28 cellular contexts compared by ENCODE assay signal in genomic region chr14:21238823-21239518, GRCh38. TPM values are rescaled to one million over a fixed set of nuclear protein-coding genes. Genes with fewer than 3 reads are reported as not detected.
DNase-seq lines count a peak whose midpoint lies in the region; ATAC-seq and TF ChIP-seq lines count a peak whose summit lies in the region.
"Had no signal": no experiment of that assay in that cellular context is flagged by ENCODE, and none has a peak within 500 bp of the region (broad histone marks: within the 10 kb centered on the region; RNA-seq: fewer than 3 reads in every experiment).

No MANE protein-coding gene starts in this region.

- no peak for ATAC-seq in activated T-cell treated with anti-CD3 and anti-CD28 coated beads, Interleukin-2, amount 50 U/mL, for 4 hours
- ATAC-seq in activated B cell treated with CpG ODN at 0.5 μM for 24 hours (ENCODE audit: low read depth) (no peak), SK-N-SH treated with all-trans-retinoic acid at 6 μM for 48 hours (no peak)

- no peaks in the 10 kb centered on the region for H3K27me3 Mint-ChIP-seq in activated T-cell treated with anti-CD3 and anti-CD28 coated beads, Interleukin-2, amount 50 U/mL, for 4 hours (ENCODE audit: low read depth)
- H3K27me3 Mint-ChIP-seq in CD8-positive, alpha-beta memory T cell: no peaks in the 10 kb centered on the region
- H3K27me3 Mint-ChIP-seq in activated B cell treated with CpG ODN at 0.5 μM for 24 hours (no peaks in the 10 kb centered on the region), neural crest cell (ENCODE audit: low read depth) (no peaks in the 10 kb centered on the region)

- peak overlapping the region; percentile 16 for H3K4me3 Mint-ChIP-seq in activated T-cell treated with anti-CD3 and anti-CD28 coated beads, Interleukin-2, amount 50 U/mL, for 4 hours
- peak overlapping the region in 2 of 7 donors; percentile 6 to 15 for H3K4me3 Mint-ChIP-seq in CD8-positive, alpha-beta memory T cell
- no peak overlapping the region for H3K4me3 Mint-ChIP-seq in activated B cell treated with CpG ODN at 0.5 μM for 24 hours
- no peak overlapping the region for H3K4me3 Mint-ChIP-seq in neural crest cell

- POLR2A ChIA-PET in CD8-positive, alpha-beta memory T cell (lab: Charles Lee): interaction anchor here (0.7 to 1.3 kb wide), 2 partner anchors 16 to 26 kb away, joined by 3 to 6 read pairs; no protein-coding TSS in a partner anchor
- POLR2A ChIA-PET in activated B cell treated with CpG ODN at 0.5 μM for 24 hours (lab: Charles Lee): interaction anchor here (0.6 to 0.7 kb wide), 3 partner anchors 27 to 175 kb away, joined by 3 read pairs; no protein-coding TSS in a partner anchor

- peaks cover 81% of the 10 kb centered on the region for H3K4me1 Mint-ChIP-seq in activated T-cell treated with anti-CD3 and anti-CD28 coated beads, Interleukin-2, amount 50 U/mL, for 4 hours (ENCODE audit: low read depth)
- H3K4me1 Mint-ChIP-seq in CD8-positive, alpha-beta memory T cell: peaks cover 78 to 96% (median 91%) of the 10 kb centered on the region in 3 donors
- H3K4me1 Mint-ChIP-seq in activated B cell treated with CpG ODN at 0.5 μM for 24 hours (peaks cover 62% of the 10 kb centered on the region), neural crest cell (peaks cover 29% of the 10 kb centered on the region)

- peaks cover 74% of the 10 kb centered on the region for H3K4me1 ChIP-seq in CD8-positive, alpha-beta memory T cell (ENCODE audit: insufficient read depth, low read length)

- H3K36me3 ChIP-seq in CD8-positive, alpha-beta memory T cell (ENCODE audit: insufficient read depth, low read length): peaks cover 21% of the 10 kb centered on the region
- H3K36me3 ChIP-seq: breast epithelium, uterus had no signal

- CTCF ChIA-PET in CD8-positive, alpha-beta memory T cell (lab: Charles Lee): interaction anchor here (0.8 kb wide), 1 partner anchor 15 kb away, joined by 4 read pairs; no protein-coding TSS in a partner anchor
- CTCF ChIA-PET in activated B cell treated with CpG ODN at 0.5 μM for 24 hours (lab: Charles Lee): interaction anchor here (1.4 kb wide), 1 partner anchor 18 kb away, joined by 3 read pairs; no protein-coding TSS in a partner anchor

- H3K36me3 Mint-ChIP-seq in activated T-cell treated with anti-CD3 and anti-CD28 coated beads, Interleukin-2, amount 50 U/mL, for 4 hours (ENCODE audit: insufficient read depth): peaks cover 38% of the 10 kb centered on the region
- H3K36me3 Mint-ChIP-seq in CD8-positive, alpha-beta memory T cell: peaks cover 0 to 82% (median 7%) of the 10 kb centered on the region in 3 donors
- H3K36me3 Mint-ChIP-seq in activated B cell treated with CpG ODN at 0.5 μM for 24 hours (ENCODE audit: low read depth) (peaks cover 77% of the 10 kb centered on the region), neural crest cell (ENCODE audit: low read depth) (peaks cover 12% of the 10 kb centered on the region)

- no peak for TF ChIP-seq CTCF in activated B cell treated with CpG ODN at 0.5 μM for 24 hours (IDR thresholded peaks at IDR 0.05)
- TF ChIP-seq CTCF in neural crest cell (conservative IDR thresholded peaks at IDR 0.05): no peak

- intact Hi-C loops in activated B cell treated with CpG ODN at 0.5 μM for 24 hours (cut with micrococcal nuclease): no loop called here

- no peak overlapping the region for H3K27ac ChIP-seq in CD8-positive, alpha-beta memory T cell (ENCODE audit: low read depth, low read length)
- H3K27ac ChIP-seq: breast epithelium, GM23248, Peyer's patch, uterus had no signal

- no peak overlapping the region for H3K4me3 ChIP-seq in CD8-positive, alpha-beta memory T cell (ENCODE audit: low read length)
- H3K4me3 ChIP-seq: breast epithelium, GM23248, lung, Peyer's patch, uterus had no signal

- no peaks in the 10 kb centered on the region for H3K9me3 Mint-ChIP-seq in activated T-cell treated with anti-CD3 and anti-CD28 coated beads, Interleukin-2, amount 50 U/mL, for 4 hours
- no peaks in the 10 kb centered on the region for H3K9me3 Mint-ChIP-seq in CD8-positive, alpha-beta memory T cell
- H3K9me3 Mint-ChIP-seq in activated B cell treated with CpG ODN at 0.5 μM for 24 hours (no peaks in the 10 kb centered on the region), neural crest cell (no peaks in the 10 kb centered on the region)

- no peaks in the 10 kb centered on the region for H3K27me3 ChIP-seq in CD8-positive, alpha-beta memory T cell (ENCODE audit: insufficient read depth, low read length, poor library complexity, severe bottlenecking)
- H3K27me3 ChIP-seq: breast epithelium, Peyer's patch, uterus had no signal

- DNase-seq in activated T-cell treated with anti-CD3 and anti-CD28 coated beads, Interleukin-2, amount 50 U/mL, for 4 hours: no peak
- no peak for DNase-seq in activated T-cell treated with anti-CD3 and anti-CD28 coated beads, Interleukin-2, amount 50 U/mL, for 48 hours
- no peak for DNase-seq in CD8-positive, alpha-beta memory T cell
- DNase-seq in activated B cell treated with CpG ODN at 0.5 μM for 24 hours: no peak
- DNase-seq in neural crest cell (ENCODE audit: low read depth, low spot score): no peak
- no peak for DNase-seq in stimulated activated CD4-positive, alpha-beta T cell treated with anti-CD3 and anti-CD28 coated beads, Interleukin-2, amount 100 ng/mL, for 24 hours
- no peak for DNase-seq in mucosa of gallbladder (ENCODE audit: low spot score)
- DNase-seq: activated CD8-positive, alpha-beta memory T cell treated with anti-CD3 and anti-CD28 coated beads, Interleukin-2, amount 50 U/mL, for 4 hours; amygdala; C1 segment of cervical spinal cord; effector CD4-positive, alpha-beta T cell; erythroblast; GM23248; head of caudate nucleus; Karpas-422; kidney glomerular epithelial cell; MV-4-11; NCI-H146; NCI-H510A treated with DMSO at 0.1 percent for 48 hours; nucleus accumbens; Peyer's patch; SIG-M5; uterus had no signal

- no peaks in the 10 kb centered on the region for H3K9me3 ChIP-seq in CD8-positive, alpha-beta memory T cell (ENCODE audit: low read length)
- H3K9me3 ChIP-seq: breast epithelium, Peyer's patch, uterus had no signal

- peak overlapping the region; percentile 23 to 92 (median 56) for H3K27ac Mint-ChIP-seq in CD8-positive, alpha-beta memory T cell
- H3K27ac Mint-ChIP-seq in activated B cell treated with CpG ODN at 0.5 μM for 24 hours: peak overlapping the region; percentile 16
- peak overlapping the region; percentile 57 for H3K27ac Mint-ChIP-seq in neural crest cell (ENCODE audit: unreplicated experiment)

TF ChIP-seq in SK-N-SH treated with all-trans-retinoic acid at 6 μM for 48 hours, 23 proteins besides CTCF, POLR2A, EP300 and RAD21 (continues in another document):
- no peak for TF ChIP-seq PPARA (CRISPR knock-in tag; IDR thresholded peaks at IDR 0.05; ENCODE audit: borderline replicate concordance)
- no peak for TF ChIP-seq ZNF8 (CRISPR knock-in tag; IDR thresholded peaks at IDR 0.05)
- no peak for TF ChIP-seq ZNF70 (CRISPR knock-in tag; IDR thresholded peaks at IDR 0.05)
- no peak for TF ChIP-seq ZFP3 (CRISPR knock-in tag; IDR thresholded peaks at IDR 0.05)
- TF ChIP-seq ISL1 (CRISPR knock-in tag; IDR thresholded peaks at IDR 0.05): no peak
- no peak for TF ChIP-seq ARNTL (CRISPR knock-in tag; IDR thresholded peaks at IDR 0.05; ENCODE audit: borderline replicate concordance, low read depth)
- no peak for TF ChIP-seq CSDC2 (CRISPR knock-in tag; IDR thresholded peaks at IDR 0.05)
- TF ChIP-seq, protein P1, sequence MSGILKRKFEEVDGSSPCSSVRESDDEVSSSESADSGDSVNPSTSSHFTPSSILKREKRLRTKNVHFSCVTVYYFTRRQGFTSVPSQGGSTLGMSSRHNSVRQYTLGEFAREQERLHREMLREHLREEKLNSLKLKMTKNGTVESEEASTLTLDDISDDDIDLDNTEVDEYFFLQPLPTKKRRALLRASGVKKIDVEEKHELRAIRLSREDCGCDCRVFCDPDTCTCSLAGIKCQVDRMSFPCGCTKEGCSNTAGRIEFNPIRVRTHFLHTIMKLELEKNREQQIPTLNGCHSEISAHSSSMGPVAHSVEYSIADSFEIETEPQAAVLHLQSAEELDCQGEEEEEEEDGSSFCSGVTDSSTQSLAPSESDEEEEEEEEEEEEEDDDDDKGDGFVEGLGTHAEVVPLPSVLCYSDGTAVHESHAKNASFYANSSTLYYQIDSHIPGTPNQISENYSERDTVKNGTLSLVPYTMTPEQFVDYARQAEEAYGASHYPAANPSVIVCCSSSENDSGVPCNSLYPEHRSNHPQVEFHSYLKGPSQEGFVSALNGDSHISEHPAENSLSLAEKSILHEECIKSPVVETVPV (CRISPR knock-in tag; IDR thresholded peaks at IDR 0.05): no peak
- TF ChIP-seq ZC3H10 (CRISPR knock-in tag; IDR thresholded peaks at IDR 0.05): no peak
- TF ChIP-seq ZNF565 (CRISPR knock-in tag; conservative IDR thresholded peaks at IDR 0.05; ENCODE audit: low read depth): no peak
- TF ChIP-seq, protein P2, sequence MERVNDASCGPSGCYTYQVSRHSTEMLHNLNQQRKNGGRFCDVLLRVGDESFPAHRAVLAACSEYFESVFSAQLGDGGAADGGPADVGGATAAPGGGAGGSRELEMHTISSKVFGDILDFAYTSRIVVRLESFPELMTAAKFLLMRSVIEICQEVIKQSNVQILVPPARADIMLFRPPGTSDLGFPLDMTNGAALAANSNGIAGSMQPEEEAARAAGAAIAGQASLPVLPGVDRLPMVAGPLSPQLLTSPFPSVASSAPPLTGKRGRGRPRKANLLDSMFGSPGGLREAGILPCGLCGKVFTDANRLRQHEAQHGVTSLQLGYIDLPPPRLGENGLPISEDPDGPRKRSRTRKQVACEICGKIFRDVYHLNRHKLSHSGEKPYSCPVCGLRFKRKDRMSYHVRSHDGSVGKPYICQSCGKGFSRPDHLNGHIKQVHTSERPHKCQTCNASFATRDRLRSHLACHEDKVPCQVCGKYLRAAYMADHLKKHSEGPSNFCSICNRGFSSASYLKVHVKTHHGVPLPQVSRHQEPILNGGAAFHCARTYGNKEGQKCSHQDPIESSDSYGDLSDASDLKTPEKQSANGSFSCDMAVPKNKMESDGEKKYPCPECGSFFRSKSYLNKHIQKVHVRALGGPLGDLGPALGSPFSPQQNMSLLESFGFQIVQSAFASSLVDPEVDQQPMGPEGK (CRISPR knock-in tag; IDR thresholded peaks at IDR 0.05; ENCODE audit: borderline replicate concordance): no peak

RNA-seq across cellular contexts. Expression of gene HNRNPC, which starts 30.3 kb away (rescaled TPM):
- 1,000 to 10,000 TPM; 1,181 to 1,256 (median 1,185) TPM for total RNA-seq in activated T-cell treated with anti-CD3 and anti-CD28 coated beads, Interleukin-2, amount 50 U/mL, for 4 hours
- total RNA-seq in CD8-positive, alpha-beta memory T cell: 1,000 to 10,000 TPM; 1,158 to 1,180 TPM
- polyA plus RNA-seq in CD8-positive, alpha-beta memory T cell: 700 TPM
- total RNA-seq in activated B cell treated with CpG ODN at 0.5 μM for 24 hours (653 and 683 TPM in 2 replicates), neural crest cell (993 and 1,012 TPM in 2 replicates), mucosa of gallbladder (402 TPM)

RNA-seq across cellular contexts. Expression of gene RPGRIP1, which starts 40.9 kb away (rescaled TPM):
- total RNA-seq in activated T-cell treated with anti-CD3 and anti-CD28 coated beads, Interleukin-2, amount 50 U/mL, for 4 hours: under 1 TPM in 2 of 3 donors, not detected in 1; 0.08 to 0.35 TPM
- not detected for total RNA-seq in CD8-positive, alpha-beta memory T cell
- polyA plus RNA-seq in CD8-positive, alpha-beta memory T cell: not detected
- total RNA-seq in activated B cell treated with CpG ODN at 0.5 μM for 24 hours: not detected in 2 replicates
- not detected in 2 replicates for total RNA-seq in neural crest cell
- total RNA-seq in mucosa of gallbladder: 0.49 TPM
- total RNA-seq: fibroblast of villous mesenchyme, GM23248, skeletal muscle tissue had no signal
- polyA plus RNA-seq: GM23248 had no signal
